16 cellular contexts compared by ENCODE assay signal in the genomic region with DNA sequence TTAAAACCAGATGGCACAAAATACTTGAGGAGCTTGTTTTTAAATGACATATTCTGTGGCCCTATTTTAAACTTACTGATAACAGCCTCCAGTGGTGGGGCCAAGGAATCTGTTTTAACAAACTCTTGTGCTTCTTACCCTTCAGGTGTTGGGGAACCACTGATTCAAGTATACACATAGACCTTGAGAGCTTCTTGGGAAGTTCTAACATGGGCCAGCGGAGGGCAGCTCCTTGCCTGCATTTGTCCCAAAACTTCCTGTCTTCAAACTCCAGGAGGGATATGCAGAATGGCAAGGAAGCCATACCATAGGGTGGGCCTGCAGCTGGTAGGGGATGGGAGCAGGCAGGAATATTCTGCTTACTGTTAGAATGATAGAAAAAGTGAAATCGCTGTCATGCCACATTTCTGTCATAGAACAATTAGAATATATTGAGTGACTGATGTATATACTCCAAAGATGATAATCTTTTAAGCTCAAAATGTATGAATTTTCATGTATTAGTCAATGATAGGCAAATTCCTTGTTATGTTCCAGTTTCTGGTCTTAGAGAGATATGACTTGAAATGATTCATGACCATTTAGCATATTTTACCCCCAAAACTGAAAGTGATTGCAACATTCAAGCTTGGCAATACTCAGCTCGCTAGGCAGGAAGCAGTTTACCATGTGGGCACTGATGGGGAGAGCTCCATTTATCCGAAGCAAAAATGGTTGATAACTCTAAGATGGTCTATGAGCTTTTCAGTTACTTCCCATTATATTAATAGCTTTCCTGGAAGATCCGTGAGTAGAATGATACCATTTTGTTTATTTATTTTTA. TPM values are rescaled to one million over a fixed set of nuclear protein-coding genes. Genes with fewer than 3 reads are reported as not detected.
DNase-seq lines count a peak whose midpoint lies in the region; TF ChIP-seq lines count a peak whose summit lies in the region.
"Had no signal": no experiment of that assay in that cellular context is flagged by ENCODE, and none has a peak within 500 bp of the region (broad histone marks: within the 10 kb centered on the region; RNA-seq: fewer than 3 reads in every experiment).

No MANE protein-coding gene starts in this region.

- H3K4me3 Mint-ChIP-seq in activated naive CD8-positive, alpha-beta T cell: no peak overlapping the region
- H3K4me3 Mint-ChIP-seq in activated naive CD8-positive, alpha-beta T cell treated with anti-CD3 and anti-CD28 coated beads for 36 hours: no peak overlapping the region
- H3K4me3 Mint-ChIP-seq: activated CD4-positive, alpha-beta T cell treated with anti-CD3 and anti-CD28 coated beads, Interleukin-2, amount 10 ng/mL, durations not matched to agents 7 days and 5 days had no signal

- peaks cover 36% of the 10 kb centered on the region for H3K4me1 Mint-ChIP-seq in activated naive CD8-positive, alpha-beta T cell (ENCODE audit: low read depth)
- peaks cover 32% of the 10 kb centered on the region for H3K4me1 Mint-ChIP-seq in activated naive CD8-positive, alpha-beta T cell treated with anti-CD3 and anti-CD28 coated beads for 36 hours

- H3K9me3 Mint-ChIP-seq in activated naive CD8-positive, alpha-beta T cell (ENCODE audit: low read depth): no peaks in the 10 kb centered on the region
- no peaks in the 10 kb centered on the region for H3K9me3 Mint-ChIP-seq in activated naive CD8-positive, alpha-beta T cell treated with anti-CD3 and anti-CD28 coated beads for 36 hours
- H3K9me3 Mint-ChIP-seq: activated CD4-positive, alpha-beta T cell treated with anti-CD3 and anti-CD28 coated beads, Interleukin-2, amount 10 ng/mL, durations not matched to agents 7 days and 5 days had no signal

- peaks cover 3% of the 10 kb centered on the region for H3K36me3 ChIP-seq in brain microvascular endothelial cell (replicated peaks)

- peak; percentile 42 for TF ChIP-seq CTCF in brain microvascular endothelial cell (IDR thresholded peaks at IDR 0.05; ENCODE audit: low read depth, low read length, missing control alignments)
- peak; percentile 14 for TF ChIP-seq CTCF in retinal pigment epithelial cell (conservative IDR thresholded peaks at IDR 0.05; ENCODE audit: low read depth, low read length)

- no peak overlapping the region for H3K4me3 ChIP-seq in brain microvascular endothelial cell (ENCODE audit: low read depth, low read length)
- no peak overlapping the region for H3K4me3 ChIP-seq in retinal pigment epithelial cell (ENCODE audit: low read length)

- no peak overlapping the region for H3K27ac ChIP-seq in brain microvascular endothelial cell

- no peaks in the 10 kb centered on the region for H3K27me3 Mint-ChIP-seq in activated naive CD8-positive, alpha-beta T cell
- no peaks in the 10 kb centered on the region for H3K27me3 Mint-ChIP-seq in activated naive CD8-positive, alpha-beta T cell treated with anti-CD3 and anti-CD28 coated beads for 36 hours
- H3K27me3 Mint-ChIP-seq: activated CD4-positive, alpha-beta T cell treated with anti-CD3 and anti-CD28 coated beads, Interleukin-2, amount 10 ng/mL, durations not matched to agents 7 days and 5 days; progenitor cell of endocrine pancreas had no signal

- no peaks in the 10 kb centered on the region for H3K27me3 ChIP-seq in brain microvascular endothelial cell (replicated peaks)

- no peaks in the 10 kb centered on the region for H3K36me3 Mint-ChIP-seq in activated naive CD8-positive, alpha-beta T cell
- H3K36me3 Mint-ChIP-seq in activated naive CD8-positive, alpha-beta T cell treated with anti-CD3 and anti-CD28 coated beads for 36 hours: peaks cover 10% of the 10 kb centered on the region

- in situ Hi-C loops in brain microvascular endothelial cell (cut with HindIII; ENCODE audit: low pct_ligation_motif_present, low sequenced_read_pairs): loop anchor here (25.0 kb wide), 2 partner anchors 208 to 433 kb away; partner anchors contain the start of gene ALX4

- H3K27ac Mint-ChIP-seq in activated naive CD8-positive, alpha-beta T cell: peak overlapping the region; percentile 78
- no peak overlapping the region for H3K27ac Mint-ChIP-seq in activated naive CD8-positive, alpha-beta T cell treated with anti-CD3 and anti-CD28 coated beads for 36 hours
- H3K27ac Mint-ChIP-seq: activated CD4-positive, alpha-beta T cell treated with anti-CD3 and anti-CD28 coated beads, Interleukin-2, amount 10 ng/mL, durations not matched to agents 7 days and 5 days; progenitor cell of endocrine pancreas had no signal

- DNase-seq in activated naive CD8-positive, alpha-beta T cell treated with anti-CD3 and anti-CD28 coated beads for 36 hours: no peak
- peak; percentile 10 for DNase-seq in M059J (ENCODE audit: low read depth)
- no peak for DNase-seq in brain microvascular endothelial cell
- no peak for DNase-seq in retinal pigment epithelial cell (ENCODE audit: low read depth)
- no peak for DNase-seq in NCI-H446 (lab: John Stamatoyannopoulos, UW)
- no peak for DNase-seq in stimulated activated CD8-positive, alpha-beta memory T cell treated with anti-CD3 and anti-CD28 coated beads, Interleukin-4, amount 100 ng/mL, for 48 hours
- DNase-seq in NCI-H345 treated with DMSO at 0.1 percent for 48 hours (lab: John Stamatoyannopoulos, UW; ENCODE audit: unreplicated experiment): no peak
- DNase-seq: activated CD4-positive, alpha-beta T cell treated with anti-CD3 and anti-CD28 coated beads, Interleukin-2, amount 10 ng/mL, durations not matched to agents 7 days and 5 days; amygdala; C1 segment of cervical spinal cord; midbrain; MM.1S; NCI-H526 treated with DMSO at 0.1 percent for 48 hours; stimulated activated CD4-positive, alpha-beta T cell treated with anti-CD3 and anti-CD28 coated beads, Interleukin-2, amount 100 ng/mL, for 48 hours had no signal

RNA-seq across cellular contexts. Expression of gene EXT2, which starts 9.2 kb away (rescaled TPM):
- 10 to 100 TPM; 22.4 to 24.0 TPM for total RNA-seq in activated naive CD8-positive, alpha-beta T cell treated with anti-CD3 and anti-CD28 coated beads for 36 hours
- 172 and 259 TPM in 2 replicates for total RNA-seq in M059J (2014; rRNA removed; shearing (Covaris generic))

RNA-seq across cellular contexts. Expression of gene ACCS, which starts 38.6 kb away (rescaled TPM):
- 1 to 10 TPM; 4.9 to 5.2 TPM for total RNA-seq in activated naive CD8-positive, alpha-beta T cell treated with anti-CD3 and anti-CD28 coated beads for 36 hours
- 0.39 and 2.3 TPM in 2 replicates for total RNA-seq in M059J (2014; rRNA removed; shearing (Covaris generic))

RNA-seq across cellular contexts. Expression of gene ACCSL, which starts 56.9 kb away (rescaled TPM):
- total RNA-seq in activated naive CD8-positive, alpha-beta T cell treated with anti-CD3 and anti-CD28 coated beads for 36 hours: not detected
- total RNA-seq in M059J (2014; rRNA removed; shearing (Covaris generic)): not detected in 2 replicates
- total RNA-seq: activated CD4-positive, alpha-beta T cell treated with anti-CD3 and anti-CD28 coated beads, Interleukin-2, amount 10 ng/mL, durations not matched to agents 7 days and 5 days; progenitor cell of endocrine pancreas had no signal
